ENCODE assay signal across 11 cellular contexts in genomic region chr11:2542406-2542805, GRCh38.
"Had no signal": no experiment of that assay in that cellular context is flagged by ENCODE, and none has a peak within 500 bp of the region (broad histone marks: within the 10 kb centered on the region; RNA-seq: fewer than 3 reads in every experiment).

No MANE protein-coding gene starts in this region.

- H3K36me3 ChIP-seq: thyroid gland, uterus had no signal

- ATAC-seq: activated CD8-positive, alpha-beta T cell treated with anti-CD3 and anti-CD28 coated beads for 36 hours; activated T-cell treated with anti-CD3 and anti-CD28 coated beads, Interleukin-2, amount 50 U/mL, for 72 hours; esophagus mucosa; stimulated activated naive B cell treated with anti-CD40 and anti-IgM and Interleukin-4, amounts not matched to agents 10 μg/mL and 1 μg/mL and 100 μg/mL, for 72 hours; T-helper 17 cell had no signal

- H3K4me3 ChIP-seq: thyroid gland, uterus had no signal

- H3K27me3 Mint-ChIP-seq: activated CD8-positive, alpha-beta T cell treated with anti-CD3 and anti-CD28 coated beads for 36 hours; T-helper 17 cell had no signal

- H3K4me1 ChIP-seq: thyroid gland, uterus had no signal

- H3K27ac Mint-ChIP-seq: activated CD8-positive, alpha-beta T cell treated with anti-CD3 and anti-CD28 coated beads for 36 hours; activated T-cell treated with anti-CD3 and anti-CD28 coated beads, Interleukin-2, amount 50 U/mL, for 72 hours; stimulated activated naive B cell treated with anti-CD40 and anti-IgM and Interleukin-4, amounts not matched to agents 10 μg/mL and 1 μg/mL and 100 μg/mL, for 72 hours; T-helper 17 cell had no signal

- DNase-seq: activated CD4-positive, alpha-beta T cell treated with anti-CD3 and anti-CD28 coated beads for 4 hours; activated CD8-positive, alpha-beta T cell treated with anti-CD3 and anti-CD28 coated beads for 36 hours; activated T-cell treated with anti-CD3 and anti-CD28 coated beads, Interleukin-2, amount 50 U/mL, for 72 hours; hippocampal formation; mesendoderm; stimulated activated CD4-positive, alpha-beta T cell treated with anti-CD3 and anti-CD28 coated beads, Interleukin-4, amount 100 ng/mL, for 1 hour; stimulated activated naive B cell treated with anti-CD40 and anti-IgM and Interleukin-4, amounts not matched to agents 10 μg/mL and 1 μg/mL and 100 μg/mL, for 72 hours; thyroid gland; uterus had no signal

- H3K27me3 ChIP-seq: thyroid gland, uterus had no signal

- H3K9me3 ChIP-seq: thyroid gland, uterus had no signal

- H3K27ac ChIP-seq: thyroid gland, uterus had no signal

- H3K4me3 Mint-ChIP-seq: activated CD8-positive, alpha-beta T cell treated with anti-CD3 and anti-CD28 coated beads for 36 hours; activated T-cell treated with anti-CD3 and anti-CD28 coated beads, Interleukin-2, amount 50 U/mL, for 72 hours; stimulated activated naive B cell treated with anti-CD40 and anti-IgM and Interleukin-4, amounts not matched to agents 10 μg/mL and 1 μg/mL and 100 μg/mL, for 72 hours; T-helper 17 cell had no signal

- H3K9me3 Mint-ChIP-seq: activated CD8-positive, alpha-beta T cell treated with anti-CD3 and anti-CD28 coated beads for 36 hours; activated T-cell treated with anti-CD3 and anti-CD28 coated beads, Interleukin-2, amount 50 U/mL, for 72 hours; stimulated activated naive B cell treated with anti-CD40 and anti-IgM and Interleukin-4, amounts not matched to agents 10 μg/mL and 1 μg/mL and 100 μg/mL, for 72 hours had no signal
